8 cellular contexts compared by ENCODE assay signal in genomic region chr16:23149267-23149992, GRCh38. TPM values are rescaled to one million over a fixed set of nuclear protein-coding genes. Genes with fewer than 3 reads are reported as not detected.
DNase-seq lines count a peak whose midpoint lies in the region; ATAC-seq and TF ChIP-seq lines count a peak whose summit lies in the region.

Gene USP31 (minus strand): TSS chr16:23149452. CDS start chr16:23149270, 182 bp downstream.

- H3K4me3 ChIP-seq in Jurkat, Clone E6-1 (ENCODE audit: low read length) = peak within 1 kb of the TSS; percentile 83
- peak within 1 kb of the TSS; percentile 76 for H3K4me3 ChIP-seq in epithelial cell of proximal tubule (ENCODE audit: low read depth, low read length)
- peak within 1 kb of the TSS; percentile 54 for H3K4me3 ChIP-seq in mucosa of descending colon

- DNase-seq in DMS153 treated with DMSO at 0.1 percent for 48 hours (lab: John Stamatoyannopoulos, UW; ENCODE audit: unreplicated experiment) (peak; percentile 92), OCI-M2 (lab: John Stamatoyannopoulos, UW; ENCODE audit: unreplicated experiment) (peak; percentile 22), epithelial cell of proximal tubule (ENCODE audit: low read depth) (no peak), mucosa of descending colon (peak; percentile 95 to 97 (median 97))
- peak; percentile 84 for DNase-seq in Jurkat, Clone E6-1 (ENCODE audit: low read depth, low spot score)
- peak; percentile 90 for DNase-seq in activated T-cell treated with anti-CD3 and anti-CD28 coated beads, Interleukin-2, amount 50 U/mL, for 1 hour
- peak; percentile 86 to 88 for DNase-seq in stimulated activated CD8-positive, alpha-beta memory T cell treated with anti-CD3 and anti-CD28 coated beads, Interleukin-2, amount 100 ng/mL, for 48 hours (ENCODE audit: low read depth in 2 of 2)

- TF ChIP-seq CTCF in epithelial cell of proximal tubule (conservative IDR thresholded peaks at IDR 0.05; ENCODE audit: low read depth, low read length) = no peak
- TF ChIP-seq CTCF in mucosa of descending colon (IDR thresholded peaks at IDR 0.05) = no peak

- ATAC-seq in GM21723 (IDR thresholded peaks at IDR 0.05; ENCODE audit: unreplicated experiment) (peak; percentile 95), mucosa of descending colon (peak; percentile 99)

- intact Hi-C loops in mucosa of descending colon (cut with DNase I, micrococcal nuclease) = no loop called here

- H3K4me1 ChIP-seq in mucosa of descending colon (ENCODE audit: low read depth) = peaks cover 8% of the 10 kb centered on the region

- no peaks in the 10 kb centered on the region for H3K36me3 ChIP-seq in mucosa of descending colon (ENCODE audit: low read depth)

- H3K9me3 ChIP-seq in mucosa of descending colon = no peaks in the 10 kb centered on the region

RNA-seq across cellular contexts. Expression of gene USP31, which starts in this region (rescaled TPM):
- polyA plus RNA-seq in Jurkat, Clone E6-1 (2012; ENCODE audit: insufficient read depth, insufficient read length) = 3.2 TPM
- 10.6 and 11.8 TPM in 2 replicates for total RNA-seq in epithelial cell of proximal tubule
- 10 to 100 TPM in 1 of 3 donors, 1 to 10 TPM in 2; 6.5 to 15.1 (median 7.7) TPM for total RNA-seq in mucosa of descending colon
